In the genomic region with DNA sequence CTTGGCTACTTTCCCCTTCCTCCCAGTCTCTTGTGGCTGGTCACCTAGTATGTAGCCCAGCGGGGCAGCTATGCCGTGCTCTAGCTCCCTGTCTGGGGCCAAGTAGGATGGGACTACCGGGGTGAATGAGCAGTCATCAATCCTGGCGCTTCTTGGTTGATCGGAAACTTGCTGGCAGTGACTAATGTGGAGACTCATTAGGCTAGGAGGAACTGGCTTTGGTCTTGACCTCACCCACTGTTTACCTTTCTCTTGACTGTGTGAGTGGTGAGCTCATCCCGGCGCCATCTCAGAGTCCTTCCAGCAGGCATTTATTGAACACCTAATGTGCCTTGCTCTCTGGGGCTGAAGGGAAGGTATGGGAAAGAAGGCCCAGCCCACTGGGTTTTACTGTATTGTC, we compare ENCODE assay signal across 8 cellular contexts. TPM values are rescaled to one million over a fixed set of nuclear protein-coding genes. Genes with fewer than 3 reads are reported as not detected.
A peak's percentile ranks its signal among the peaks of the same experiment; 100 is the strongest.
DNase-seq lines count a peak whose midpoint lies in the region; ATAC-seq and TF ChIP-seq lines count a peak whose summit lies in the region.

No MANE protein-coding gene starts in this region.

- H3F3A ChIP-seq in smooth muscle cell (ENCODE audit: low read depth) (peaks cover 4% of the 10 kb centered on the region), MM.1S (ENCODE audit: insufficient read depth, low read length) (no peaks in the 10 kb centered on the region)

- H3K9me2 ChIP-seq in MM.1S (replicated peaks; ENCODE audit: insufficient read depth, low read length): no peaks in the 10 kb centered on the region

- H4K20me1 ChIP-seq in smooth muscle cell (ENCODE audit: low read depth) (no peaks in the 10 kb centered on the region), MM.1S (ENCODE audit: insufficient read depth, low read length) (no peaks in the 10 kb centered on the region)

- H3K4me2 ChIP-seq in smooth muscle cell: peak overlapping the region; percentile 19
- H3K4me2 ChIP-seq in MM.1S (ENCODE audit: low read depth, low read length): no peak overlapping the region

- 45% methylated on average over 7 of the region's 7 CpGs for WGBS in smooth muscle cell (ENCODE audit: low lambda C conversion rate)

- H3K36me3 ChIP-seq in smooth muscle cell (ENCODE audit: low read depth) (no peaks in the 10 kb centered on the region), MM.1S (replicated peaks; ENCODE audit: insufficient read depth, low read length) (no peaks in the 10 kb centered on the region)

- ATAC-seq in HG03521 (IDR thresholded peaks at IDR 0.05; ENCODE audit: unreplicated experiment): no peak

- TF ChIP-seq CTCF in fibroblast of villous mesenchyme (IDR thresholded peaks at IDR 0.05; ENCODE audit: insufficient read depth, low read depth, low read length) (no peak), smooth muscle cell (IDR thresholded peaks at IDR 0.05; ENCODE audit: borderline replicate concordance, insufficient read depth, poor library complexity, severe bottlenecking) (no peak), MM.1S (IDR thresholded peaks at IDR 0.05; ENCODE audit: low read length) (no peak)

- H3K27me3 ChIP-seq in smooth muscle cell (ENCODE audit: low read depth) (no peaks in the 10 kb centered on the region), MM.1S (replicated peaks; ENCODE audit: insufficient read depth, low read length) (no peaks in the 10 kb centered on the region)

- H3K27ac ChIP-seq in smooth muscle cell (ENCODE audit: low read depth): peak overlapping the region; percentile 80
- H3K27ac ChIP-seq in MM.1S (ENCODE audit: low read length): no peak overlapping the region

- H3K4me1 ChIP-seq in smooth muscle cell (ENCODE audit: low read depth) (peaks cover 50% of the 10 kb centered on the region), MM.1S (ENCODE audit: low read length) (no peaks in the 10 kb centered on the region)

- no peaks in the 10 kb centered on the region for H3K9me3 ChIP-seq in smooth muscle cell (replicated peaks; ENCODE audit: low read depth)
- no peaks in the 10 kb centered on the region for H3K9me3 ChIP-seq in MM.1S (replicated peaks; ENCODE audit: insufficient read depth, low read length)

- peaks cover 76% of the 10 kb centered on the region for H3K79me2 ChIP-seq in smooth muscle cell (ENCODE audit: low read depth)
- no peaks in the 10 kb centered on the region for H3K79me2 ChIP-seq in MM.1S (ENCODE audit: low read length)

- peak; percentile 95 for DNase-seq in H4 (ENCODE audit: low spot score)
- DNase-seq in RPMI7951 (ENCODE audit: low read depth): peak; percentile 61
- peak; percentile 77 for DNase-seq in fibroblast of villous mesenchyme (ENCODE audit: low read depth)
- no peak for DNase-seq in smooth muscle cell (lab: John Stamatoyannopoulos, UW; ENCODE audit: unreplicated experiment)
- DNase-seq in cerebellar cortex (ENCODE audit: low spot score): no peak
- no peak for DNase-seq in NCI-H2107 treated with DMSO at 0.1 percent for 48 hours (lab: John Stamatoyannopoulos, UW; ENCODE audit: unreplicated experiment)
- no peak for DNase-seq in MM.1S

- H3K4me3 ChIP-seq in fibroblast of villous mesenchyme (ENCODE audit: low read depth, low read length): no peak overlapping the region
- H3K4me3 ChIP-seq in smooth muscle cell: no peak overlapping the region
- no peak overlapping the region for H3K4me3 ChIP-seq in MM.1S (ENCODE audit: low read length)

- H2AFZ ChIP-seq in smooth muscle cell (ENCODE audit: low read depth) (no peak overlapping the region), MM.1S (ENCODE audit: low read length) (no peak overlapping the region)

- peak overlapping the region; percentile 28 for H3K9ac ChIP-seq in smooth muscle cell (ENCODE audit: low read depth)
- H3K9ac ChIP-seq in MM.1S (ENCODE audit: low read length): no peak overlapping the region

RNA-seq across cellular contexts. Expression of gene PLEKHG3, which starts 16.0 kb away (rescaled TPM):
- 4.6 and 8.9 TPM in 2 replicates for total RNA-seq in H4 (2014; rRNA removed; shearing (Covaris generic))
- total RNA-seq in RPMI7951 (2014; rRNA removed; shearing (Covaris generic)): 1.8 and 1.9 TPM in 2 replicates
- total RNA-seq in fibroblast of villous mesenchyme (8.7 and 11.2 TPM in 2 replicates), smooth muscle cell (15.6 and 17.6 TPM in 2 replicates)
- 18.3 and 21.9 TPM in 2 replicates for polyA plus RNA-seq in smooth muscle cell

Comparison
In these comparisons a context has a peak if more than half of its experiments do, and no peak if none do; other contexts are left out.
1. DNase-seq: peak in H4 (single experiment), RPMI7951 (single experiment) and fibroblast of villous mesenchyme (single experiment); none in smooth muscle cell (single experiment), cerebellar cortex (single experiment), NCI-H2107 treated with DMSO at 0.1 percent for 48 hours (single experiment) and MM.1S (single experiment).